In the genomic region with DNA sequence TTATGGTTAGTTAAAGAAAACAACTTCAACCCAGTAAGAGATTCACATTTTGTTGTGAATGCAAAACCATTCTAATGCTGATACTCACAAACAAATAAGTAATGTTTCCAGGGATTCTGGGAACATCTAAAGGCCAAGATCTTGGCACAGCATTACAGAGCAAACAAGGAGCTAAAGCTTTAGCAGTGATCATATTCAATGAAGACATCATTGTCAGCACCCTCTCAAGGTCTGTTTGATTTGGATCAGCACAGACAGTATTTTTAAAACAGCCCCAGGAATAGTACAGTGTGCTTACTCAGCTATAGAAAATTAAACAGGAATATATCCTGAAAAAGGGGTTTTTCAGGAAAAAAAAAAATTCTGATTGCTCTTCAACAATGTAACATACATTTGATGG, we compare ENCODE assay signal across 20 cellular contexts.
DNase-seq lines count a peak whose midpoint lies in the region; ATAC-seq and TF ChIP-seq lines count a peak whose summit lies in the region.
"Had no signal": no experiment of that assay in that cellular context is flagged by ENCODE, and none has a peak within 500 bp of the region (broad histone marks: within the 10 kb centered on the region; RNA-seq: fewer than 3 reads in every experiment).

No MANE protein-coding gene starts in this region.

- DNase-seq in NCI-H446 treated with DMSO at 0.1 percent for 48 hours (lab: John Stamatoyannopoulos, UW) (peak; percentile 22), NCI-H446 (lab: John Stamatoyannopoulos, UW) (no peak), NCI-H2029 (lab: John Stamatoyannopoulos, UW) (peak; percentile 89), SHP77 (lab: John Stamatoyannopoulos, UW) (peak; percentile 5 to 34), medulla oblongata (ENCODE audit: extremely low spot score) (peak; percentile 24), sigmoid colon (no peak)
- DNase-seq: Caco-2; CD8-positive, alpha-beta T cell; H9; NCI-H1105; NCI-H1436 treated with DMSO at 0.1 percent for 48 hours; NCI-H187 treated with DMSO at 0.1 percent for 48 hours; NCI-H2227 treated with DMSO at 0.1 percent for 48 hours; NCI-H510A treated with DMSO at 0.1 percent for 48 hours had no signal

- H3K9me3 ChIP-seq in sigmoid colon, result no peaks in the 10 kb centered on the region
- H3K9me3 ChIP-seq: Caco-2 had no signal

- H3K4me3 ChIP-seq in sigmoid colon, result no peak overlapping the region
- H3K4me3 ChIP-seq: GM23338 had no signal

- TF ChIP-seq POLR2A in sigmoid colon (IDR thresholded peaks at IDR 0.05), result no peak

- TF ChIP-seq CTCF in sigmoid colon (IDR thresholded peaks at IDR 0.05), result no peak

- no peak for TF ChIP-seq EP300 in sigmoid colon (IDR thresholded peaks at IDR 0.05)

- no peak overlapping the region for H3K27ac ChIP-seq in sigmoid colon
- H3K27ac ChIP-seq: 22Rv1, C4-2B, KMS-11 had no signal

- no peaks in the 10 kb centered on the region for H3K27me3 ChIP-seq in sigmoid colon

- ATAC-seq in HG03039 (IDR thresholded peaks at IDR 0.05; ENCODE audit: unreplicated experiment), result no peak
- ATAC-seq in HG03571 (IDR thresholded peaks at IDR 0.05; ENCODE audit: unreplicated experiment), result no peak
- ATAC-seq: CD8-positive, alpha-beta T cell; GM23338 had no signal

- no peaks in the 10 kb centered on the region for H3K4me1 ChIP-seq in sigmoid colon
- H3K4me1 ChIP-seq: Caco-2 had no signal

- intact Hi-C loops in sigmoid colon (cut with DNase I), result loop anchor here (10.0 kb wide), 1 partner anchor 664 kb away; no protein-coding TSS in a partner anchor

- H3K36me3 ChIP-seq in sigmoid colon, result peaks cover 0 to 11% (median 0%) of the 10 kb centered on the region in 4 donors

Comparison
In these comparisons a context has a peak if more than half of its experiments do, and no peak if none do; other contexts are left out.
1. DNase-seq: peak in NCI-H446 treated with DMSO at 0.1 percent for 48 hours (single experiment), NCI-H2029 (single experiment), SHP77 (2 of 2) and medulla oblongata (single experiment); none in NCI-H446 (0 of 2) and sigmoid colon (single experiment).